12 cellular contexts compared by ENCODE assay signal in genomic region chr15:36601497-36601932, GRCh38. TPM values are rescaled to one million over a fixed set of nuclear protein-coding genes. Genes with fewer than 3 reads are reported as not detected.
DNase-seq lines count a peak whose midpoint lies in the region; ATAC-seq and TF ChIP-seq lines count a peak whose summit lies in the region.
"Had no signal": no experiment of that assay in that cellular context is flagged by ENCODE, and none has a peak within 500 bp of the region (broad histone marks: within the 10 kb centered on the region; RNA-seq: fewer than 3 reads in every experiment).

No MANE protein-coding gene starts in this region.

- H3K27me3 ChIP-seq in RWPE2 (ENCODE audit: insufficient read depth, poor library complexity, severe bottlenecking) (no peaks in the 10 kb centered on the region), upper lobe of right lung (no peaks in the 10 kb centered on the region)
- H3K27me3 ChIP-seq: SJSA1 had no signal

- H3K36me3 ChIP-seq in RWPE2 (ENCODE audit: low read depth) (no peaks in the 10 kb centered on the region), upper lobe of right lung (no peaks in the 10 kb centered on the region)
- H3K36me3 ChIP-seq: SJSA1 had no signal

- intact Hi-C loops in left ventricle myocardium superior (cut with micrococcal nuclease) = no loop called here
- intact Hi-C loops in upper lobe of right lung (cut with DNase I) = no loop called here

- no peak overlapping the region for H3K4me3 ChIP-seq in RWPE2 (ENCODE audit: severe bottlenecking)
- no peak overlapping the region for H3K4me3 ChIP-seq in upper lobe of right lung
- H3K4me3 ChIP-seq: K562, SJSA1 had no signal

- no peak for DNase-seq in RWPE2 (ENCODE audit: low spot score)
- DNase-seq in left ventricle myocardium superior = peak; percentile 47
- no peak for DNase-seq in upper lobe of right lung
- no peak for DNase-seq in ecto neural progenitor cell (ENCODE audit: low spot score)
- no peak for DNase-seq in DMS 273 treated with DMSO at 0.1 percent for 48 hours (lab: John Stamatoyannopoulos, UW)
- no peak for DNase-seq in NCI-H187 (lab: John Stamatoyannopoulos, UW)
- DNase-seq: activated naive CD4-positive, alpha-beta T cell treated with anti-CD3 and anti-CD28 coated beads, Interleukin-2, amount 10 ng/mL, durations not matched to agents 7 days and 5 days; immature natural killer cell had no signal

- H3K27ac ChIP-seq in RWPE2 (ENCODE audit: poor library complexity, severe bottlenecking) (no peak overlapping the region), upper lobe of right lung (no peak overlapping the region)
- H3K27ac ChIP-seq: SJSA1 had no signal

- H3K9me3 ChIP-seq in RWPE2 (ENCODE audit: severe bottlenecking) = no peaks in the 10 kb centered on the region
- no peaks in the 10 kb centered on the region for H3K9me3 ChIP-seq in upper lobe of right lung
- H3K9me3 ChIP-seq: SJSA1 had no signal

- TF ChIP-seq CTCF in RWPE2 (IDR thresholded peaks at IDR 0.05; ENCODE audit: poor library complexity, severe bottlenecking) = no peak
- TF ChIP-seq CTCF in upper lobe of right lung (IDR thresholded peaks at IDR 0.05) = no peak

- ATAC-seq in GM21619 (IDR thresholded peaks at IDR 0.05; ENCODE audit: unreplicated experiment) (peak; percentile 42), RWPE2 (ENCODE audit: low read depth) (peak; percentile 84), left ventricle myocardium superior (peak; percentile 88), upper lobe of right lung (peak; percentile 37), HG02763 (IDR thresholded peaks at IDR 0.05; ENCODE audit: unreplicated experiment) (no peak)
- ATAC-seq: K562 had no signal

- H3K4me1 ChIP-seq in RWPE2 (ENCODE audit: insufficient read depth, poor library complexity, severe bottlenecking) (peaks cover 8% of the 10 kb centered on the region), upper lobe of right lung (no peaks in the 10 kb centered on the region)

RNA-seq across cellular contexts. Expression of gene CDIN1, which starts 22.1 kb away (rescaled TPM):
- total RNA-seq in left ventricle myocardium superior (113 TPM), upper lobe of right lung (5.4 TPM)

Comparison
In these comparisons a context has a peak if more than half of its experiments do, and no peak if none do; other contexts are left out.
1. RNA of gene CDIN1, which starts 22.1 kb away (total RNA-seq): 113 TPM in left ventricle myocardium superior (single experiment); 5.4 TPM in upper lobe of right lung (single experiment); every median in the first group is over 10 times any median in the second.